1 cellular context compared by ENCODE assay signal in the genomic region with DNA sequence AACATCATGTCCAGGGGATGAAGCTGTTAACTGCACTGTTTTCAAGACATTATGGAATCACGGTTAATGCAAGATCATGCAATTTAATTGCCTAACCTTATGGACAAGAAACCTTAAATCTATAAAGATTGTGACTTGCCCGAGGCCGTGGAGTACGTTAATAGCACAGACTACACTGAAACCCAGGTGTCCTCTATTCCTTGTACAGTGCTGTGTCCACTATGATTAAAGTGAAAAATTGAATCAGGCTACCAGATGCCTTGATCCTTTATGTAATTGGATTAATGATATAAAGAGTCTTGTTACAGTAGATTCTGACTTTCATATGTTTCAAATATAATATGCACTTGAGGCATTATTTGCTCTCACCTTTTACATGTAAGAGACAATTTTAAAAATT.
TF ChIP-seq lines count a peak whose summit lies in the region.

No MANE protein-coding gene starts in this region.

TF ChIP-seq in SK-N-SH, 30 proteins besides CTCF, POLR2A, EP300 and RAD21 (continued from another document):
- TF ChIP-seq, protein P1, sequence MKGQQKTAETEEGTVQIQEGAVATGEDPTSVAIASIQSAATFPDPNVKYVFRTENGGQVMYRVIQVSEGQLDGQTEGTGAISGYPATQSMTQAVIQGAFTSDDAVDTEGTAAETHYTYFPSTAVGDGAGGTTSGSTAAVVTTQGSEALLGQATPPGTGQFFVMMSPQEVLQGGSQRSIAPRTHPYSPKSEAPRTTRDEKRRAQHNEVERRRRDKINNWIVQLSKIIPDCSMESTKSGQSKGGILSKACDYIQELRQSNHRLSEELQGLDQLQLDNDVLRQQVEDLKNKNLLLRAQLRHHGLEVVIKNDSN (IDR thresholded peaks at IDR 0.05; ENCODE audit: borderline replicate concordance, low read depth): no peak
- TF ChIP-seq FOXM1 (IDR thresholded peaks at IDR 0.05; ENCODE audit: low read depth): no peak
